ENCODE assay signal across 5 cellular contexts in the genomic region with DNA sequence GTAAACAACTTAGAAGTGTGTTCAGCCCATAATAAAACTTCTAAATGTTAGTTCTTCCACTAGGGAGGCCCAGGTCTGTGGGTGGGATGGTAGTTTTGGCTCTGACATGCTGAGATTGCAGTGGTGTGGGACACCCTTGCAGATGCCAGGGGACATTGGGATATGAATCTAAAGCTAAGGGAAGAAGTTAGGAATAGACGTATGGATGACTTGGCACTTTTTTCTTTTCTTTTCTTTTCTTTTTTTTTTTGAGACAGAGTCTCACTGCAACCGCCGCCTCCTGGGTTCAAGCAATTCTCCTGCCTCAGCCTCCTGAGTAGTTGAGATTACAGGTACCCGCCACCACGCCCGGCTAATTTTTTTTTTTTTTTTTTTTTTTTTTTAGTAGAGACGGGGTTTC. TPM values are rescaled to one million over a fixed set of nuclear protein-coding genes. Genes with fewer than 3 reads are reported as not detected.
DNase-seq lines count a peak whose midpoint lies in the region; ATAC-seq, FAIRE-seq and TF ChIP-seq lines count a peak whose summit lies in the region.
"Not testable (repeated sequence)": the region's sequence is repeated elsewhere in the genome, so short reads cannot be mapped to it uniquely, and the experiment has no call there.

No MANE protein-coding gene starts in this region.

- H2AFZ ChIP-seq in HCT116 (ENCODE audit: low read depth, low read length, poor library complexity, severe bottlenecking) = peak overlapping the region; percentile 32
- 0 out of 2 replicates have a peak overlapping the region, but pooled peaks have one; percentile 12 for H2AFZ ChIP-seq in K562 (ENCODE audit: low read depth, low read length)
- not testable (repeated sequence) for H2AFZ ChIP-seq in mesenchymal stem cell (ENCODE audit: low read depth, low read length)

- peak overlapping the region in 2 of 3 donors; percentile 33 to 72 for H3K27ac Mint-ChIP-seq in CD4-positive, CD25-positive, alpha-beta regulatory T cell
- H3K27ac Mint-ChIP-seq in activated T-cell treated with anti-CD3 and anti-CD28 coated beads, Interleukin-2, amount 50 U/mL, for 24 hours = peak overlapping the region; percentile 44

- H3K27ac ChIP-seq in CD4-positive, CD25-positive, alpha-beta regulatory T cell (ENCODE audit: insufficient read depth, low read length, poor library complexity, severe bottlenecking); HCT116 (ENCODE audit: low read depth, low read length); K562 (ENCODE audit: extremely low read depth, low read depth, low read length); mesenchymal stem cell (ENCODE audit: low read length, poor library complexity, severe bottlenecking): not testable (repeated sequence)

- not testable (repeated sequence) for H3K4ac ChIP-seq in mesenchymal stem cell (ENCODE audit: low read depth in 1 of 2, low read length in 2 of 2)

- H3K14ac ChIP-seq in mesenchymal stem cell (ENCODE audit: low read length in 2 of 2) = not testable (repeated sequence)

- H3K79me1 ChIP-seq in mesenchymal stem cell (replicated peaks; ENCODE audit: low read length, poor library complexity, severe bottlenecking) = not testable (repeated sequence)

- not testable (repeated sequence) for H4K20me1 ChIP-seq in HCT116 (ENCODE audit: insufficient read depth); K562 (replicated peaks; ENCODE audit: control insufficient read depth, insufficient read depth, low read length)

- RAD21 ChIA-PET in HCT116 (lab: Charles Lee; ENCODE audit: low non-redundant PET in 1 of 2, low total read pairs in 2 of 2, uncharacterized antibody in 2 of 2, unreplicated experiment in 2 of 2) = not testable (repeated sequence)

- not testable (repeated sequence) for H3K9me3 Mint-ChIP-seq in CD4-positive, CD25-positive, alpha-beta regulatory T cell; activated T-cell treated with anti-CD3 and anti-CD28 coated beads, Interleukin-2, amount 50 U/mL, for 24 hours

- not testable (repeated sequence) for H3K9me1 ChIP-seq in K562 (ENCODE audit: control insufficient read depth, insufficient read depth, low read length)

- not testable (repeated sequence) for H3K4me1 Mint-ChIP-seq in CD4-positive, CD25-positive, alpha-beta regulatory T cell
- H3K4me1 Mint-ChIP-seq in activated T-cell treated with anti-CD3 and anti-CD28 coated beads, Interleukin-2, amount 50 U/mL, for 24 hours (ENCODE audit: low read depth) = peaks cover 14% of the 10 kb centered on the region

- intact Hi-C loops in HCT116 (cut with micrococcal nuclease) = loop anchor here (10.0 kb wide), 2 partner anchors 192 to 412 kb away; a partner anchor contains a TSS
- intact Hi-C loops in K562 (cut with micrococcal nuclease) = not testable (repeated sequence)

- 0% methylated on average over 1 of the region's 7 CpGs for WGBS in K562 (ENCODE audit: insufficient coverage, low coverage, missing lambda C conversion rate)
- 100% methylated on average over 5 of the region's 7 CpGs for WGBS in mesenchymal stem cell

- H3K9me2 ChIP-seq in HCT116 (ENCODE audit: insufficient read depth) = not testable (repeated sequence)

- not testable (repeated sequence) for H3K18ac ChIP-seq in mesenchymal stem cell (ENCODE audit: low read depth in 1 of 2, low read length in 2 of 2)

- H3K4me3 Mint-ChIP-seq in CD4-positive, CD25-positive, alpha-beta regulatory T cell; activated T-cell treated with anti-CD3 and anti-CD28 coated beads, Interleukin-2, amount 50 U/mL, for 24 hours: not testable (repeated sequence)

- not testable (repeated sequence) for TF ChIP-seq CTCF in HCT116 (IDR thresholded peaks at IDR 0.05 in 2 of 3, conservative IDR thresholded peaks at IDR 0.05 in 1 of 3; ENCODE audit: borderline replicate concordance in 1 of 3, insufficient read depth in 1 of 3, low read depth in 2 of 3, low read length in 2 of 3); K562 (IDR thresholded peaks at IDR 0.05 in 2 of 3, conservative IDR thresholded peaks at IDR 0.05 in 1 of 3; ENCODE audit: insufficient read depth in 2 of 3, low read depth in 1 of 3, low read length in 3 of 3)

- not testable (repeated sequence) for BruUV-seq in HCT116 (replicated peaks; lab: Mats Ljungman, UMichigan); K562 (replicated peaks; lab: Mats Ljungman, UMichigan)

- not testable (repeated sequence) for H3K9me3 ChIP-seq in CD4-positive, CD25-positive, alpha-beta regulatory T cell (ENCODE audit: control insufficient read depth in 2 of 2, low read length in 2 of 2); HCT116 (ENCODE audit: control insufficient read depth in 1 of 2, insufficient read depth in 1 of 2, low read depth in 1 of 2, low read length in 2 of 2); K562 (replicated peaks; ENCODE audit: control insufficient read depth, insufficient read depth, low read depth, low read length); mesenchymal stem cell (ENCODE audit: control insufficient read depth, low read length)

- ATAC-seq in CD4-positive, CD25-positive, alpha-beta regulatory T cell (ENCODE audit: low read depth in 2 of 2); HCT116; K562: not testable (repeated sequence)

- H3K4me1 ChIP-seq in CD4-positive, CD25-positive, alpha-beta regulatory T cell (ENCODE audit: control insufficient read depth, insufficient read depth, low read length, poor library complexity, severe bottlenecking); HCT116 (ENCODE audit: control insufficient read depth in 1 of 2, insufficient read depth in 2 of 2, low read length in 2 of 2); K562 (replicated peaks in 1 of 2; ENCODE audit: control insufficient read depth in 2 of 2, insufficient read depth in 2 of 2, low read length in 2 of 2); mesenchymal stem cell (ENCODE audit: control insufficient read depth, insufficient read depth, low read depth, low read length): not testable (repeated sequence)

- in situ Hi-C loops in K562 (cut with MboI) = not testable (repeated sequence)

- not testable (repeated sequence) for H3K27me3 Mint-ChIP-seq in CD4-positive, CD25-positive, alpha-beta regulatory T cell; activated T-cell treated with anti-CD3 and anti-CD28 coated beads, Interleukin-2, amount 50 U/mL, for 24 hours

- POLR2A ChIA-PET in HCT116 (lab: Charles Lee) = not testable (repeated sequence)
- POLR2A ChIA-PET in K562 (lab: Yijun Ruan, JAX) = interaction anchor here (0.6 to 1.8 kb wide), 5 partner anchors 10 to 201 kb away, joined by 3 to 6 read pairs (median 3); a partner anchor contains a TSS

- H3K27me3 ChIP-seq in CD4-positive, CD25-positive, alpha-beta regulatory T cell (ENCODE audit: control insufficient read depth, insufficient read depth, low read length); HCT116 (ENCODE audit: insufficient read depth, low read length); K562 (ENCODE audit: control insufficient read depth in 2 of 2, insufficient read depth in 2 of 2, low read length in 2 of 2); mesenchymal stem cell (ENCODE audit: control insufficient read depth in 1 of 2, insufficient read depth in 1 of 2, low read length in 2 of 2): not testable (repeated sequence)

- H2BK12ac ChIP-seq in mesenchymal stem cell (ENCODE audit: low read length in 2 of 2) = not testable (repeated sequence)

- H3K36me3 Mint-ChIP-seq in CD4-positive, CD25-positive, alpha-beta regulatory T cell; activated T-cell treated with anti-CD3 and anti-CD28 coated beads, Interleukin-2, amount 50 U/mL, for 24 hours (ENCODE audit: low read depth): not testable (repeated sequence)

- H3K4me2 ChIP-seq in HCT116 (ENCODE audit: low read length); K562 (ENCODE audit: insufficient read depth, low read length); mesenchymal stem cell (ENCODE audit: low read length, poor library complexity, severe bottlenecking): not testable (repeated sequence)

- DNase-seq in CD4-positive, CD25-positive, alpha-beta regulatory T cell; HCT116 (ENCODE audit: low read depth, low spot score); activated T-cell treated with anti-CD3 and anti-CD28 coated beads, Interleukin-2, amount 50 U/mL, for 24 hours; K562 (ENCODE audit: extremely low read depth in 1 of 4, low spot score in 3 of 4); mesenchymal stem cell: not testable (repeated sequence)

- not testable (repeated sequence) for H4K8ac ChIP-seq in mesenchymal stem cell (ENCODE audit: low read length)

- not testable (repeated sequence) for H3K4me3 ChIP-seq in CD4-positive, CD25-positive, alpha-beta regulatory T cell (ENCODE audit: low read depth, low read length); HCT116 (replicated peaks in 1 of 2; ENCODE audit: low read depth in 1 of 2, low read length in 2 of 2); K562; mesenchymal stem cell (ENCODE audit: insufficient read depth in 1 of 2, low read depth in 1 of 2, low read length in 2 of 2)

- not testable (repeated sequence) for H2AK5ac ChIP-seq in mesenchymal stem cell (ENCODE audit: low read length, severe bottlenecking)

- not testable (repeated sequence) for TF ChIP-seq EP300 in K562 (IDR thresholded peaks at IDR 0.05; ENCODE audit: low read length)

- CTCF ChIA-PET in HCT116 (lab: Charles Lee); K562 (lab: Yijun Ruan, JAX; ENCODE audit: low intra/inter-chr PET ratio): not testable (repeated sequence)

- H4K91ac ChIP-seq in mesenchymal stem cell (ENCODE audit: low read length) = not testable (repeated sequence)

- H2BK5ac ChIP-seq in mesenchymal stem cell (ENCODE audit: low read depth, low read length, poor library complexity, severe bottlenecking) = not testable (repeated sequence)

- FAIRE-seq in K562 (lab: Jason Lieb, UNC) = not testable (repeated sequence)

- not testable (repeated sequence) for H3K23ac ChIP-seq in mesenchymal stem cell (ENCODE audit: low read length in 2 of 2)

- H2BK15ac ChIP-seq in mesenchymal stem cell (ENCODE audit: low read depth, poor library complexity, severe bottlenecking) = not testable (repeated sequence)

- not testable (repeated sequence) for TF ChIP-seq POLR2A in HCT116 (IDR thresholded peaks at IDR 0.05; ENCODE audit: borderline replicate concordance, extremely low read depth, insufficient read depth, insufficient read length); K562 (conservative IDR thresholded peaks at IDR 0.05)

- not testable (repeated sequence) for H3K79me2 ChIP-seq in HCT116 (ENCODE audit: insufficient read depth, low read length); K562 (ENCODE audit: control insufficient read depth, insufficient read depth, low read length)

- TF ChIP-seq RAD21 in HCT116 (IDR thresholded peaks at IDR 0.05; ENCODE audit: low read depth); K562 (CRISPR knock-in tag; conservative IDR thresholded peaks at IDR 0.05 in 1 of 2, IDR thresholded peaks at IDR 0.05 in 1 of 2): not testable (repeated sequence)

- H3K36me3 ChIP-seq in CD4-positive, CD25-positive, alpha-beta regulatory T cell (ENCODE audit: control insufficient read depth, insufficient read depth, low read length); HCT116 (ENCODE audit: control insufficient read depth in 1 of 2, insufficient read depth in 2 of 2, low read length in 2 of 2); K562 (ENCODE audit: control insufficient read depth, insufficient read depth, low read length); mesenchymal stem cell (ENCODE audit: control insufficient read depth in 1 of 2, insufficient read depth in 2 of 2, low read depth in 1 of 2, low read length in 2 of 2): not testable (repeated sequence)

- not testable (repeated sequence) for H3K9ac ChIP-seq in HCT116 (ENCODE audit: low read length); K562 (ENCODE audit: insufficient read depth in 1 of 2, low read depth in 2 of 2, low read length in 2 of 2)
- H3K9ac ChIP-seq in mesenchymal stem cell (ENCODE audit: low read length) = peak overlapping the region; percentile 14

- H2BK120ac ChIP-seq in mesenchymal stem cell (ENCODE audit: low read depth, low read length) = not testable (repeated sequence)

RNA-seq across cellular contexts. Expression of a gene that starts 31.7 kb away (rescaled TPM):
- total RNA-seq in CD4-positive, CD25-positive, alpha-beta regulatory T cell = 376 TPM
- 1,000 to 10,000 TPM; 1,002 to 1,224 (median 1,189) TPM for polyA plus RNA-seq in CD4-positive, CD25-positive, alpha-beta regulatory T cell
- 510 TPM for total RNA-seq in HCT116 (2021; ENCODE audit: unreplicated experiment)
- polyA plus RNA-seq in HCT116 (2012) = 410 and 465 TPM in 2 replicates
- 401 and 445 TPM in 2 replicates for total RNA-seq in K562 (2011; cell fraction: chromatin; rRNA removed; ENCODE audit: low replicate concordance)
- 407 and 460 TPM in 2 replicates for total RNA-seq in K562 (2011; cell fraction: nucleolus; rRNA removed)
- 608 and 797 TPM in 2 replicates for total RNA-seq in K562 (2011; cell fraction: nucleoplasm; rRNA removed)
- total RNA-seq in K562 (2014; rRNA removed) = 147 and 188 TPM in 2 replicates
- 268 and 290 TPM in 2 replicates for total RNA-seq in K562 (2014; rRNA removed; fragmentation: Illumina TruSeq; extraction: Trizol)
- total RNA-seq in K562 (2015; rRNA removed; fragmentation: Illumina TruSeq; extraction: Trizol) = 247 and 254 TPM in 2 replicates
- 322 and 355 TPM in 2 replicates for total RNA-seq in K562 (2021)
- 357 and 403 TPM in 2 replicates for polyA plus RNA-seq in K562 (2011; rRNA removed)
- polyA plus RNA-seq in K562 (2011; cell fraction: cytosol; rRNA removed) = 276 and 434 TPM in 2 replicates
- 186 and 273 TPM in 2 replicates for polyA plus RNA-seq in K562 (2011; cell fraction: nucleus; rRNA removed)
- polyA plus RNA-seq in K562 (2012) = 452 and 476 TPM in 2 replicates
- polyA plus RNA-seq in K562 (2014; fragmentation: Illumina TruSeq; extraction: Trizol) = 325 and 352 TPM in 2 replicates
- 1,000 to 10,000 TPM; 1,205 to 1,288 TPM for polyA plus RNA-seq in K562 (2014; fragmentation: Nextera tagmentation; extraction: Ambion mirVana)
- polyA plus RNA-seq in K562 (2014; rRNA removed) = 197 and 209 TPM in 2 replicates
- 220 and 237 TPM in 2 replicates for polyA minus RNA-seq in K562 (2011; rRNA and poly(A)+ RNA removed)
- polyA minus RNA-seq in K562 (2011; cell fraction: cytosol; rRNA and poly(A)+ RNA removed) = 91.4 and 130 TPM in 2 replicates
- polyA minus RNA-seq in K562 (2011; cell fraction: nucleus; rRNA and poly(A)+ RNA removed) = 50.4 and 88.6 TPM in 2 replicates
- 439 TPM for polyA plus RNA-seq in mesenchymal stem cell (2013, experiment 1 of 2)
- polyA plus RNA-seq in mesenchymal stem cell (2013, experiment 2 of 2) = 459 TPM

RNA-seq across cellular contexts. Expression of a gene that starts 55.1 kb away (rescaled TPM):
- 7.8 TPM for total RNA-seq in CD4-positive, CD25-positive, alpha-beta regulatory T cell
- under 1 TPM; 0.18 to 0.91 (median 0.56) TPM for polyA plus RNA-seq in CD4-positive, CD25-positive, alpha-beta regulatory T cell
- 12.1 TPM for total RNA-seq in HCT116 (2021; ENCODE audit: unreplicated experiment)
- polyA plus RNA-seq in HCT116 (2012) = 5.1 and 6.6 TPM in 2 replicates
- total RNA-seq in K562 (2011; cell fraction: chromatin; rRNA removed; ENCODE audit: low replicate concordance) = 15.1 and 38.6 TPM in 2 replicates
- 21.6 and 25.2 TPM in 2 replicates for total RNA-seq in K562 (2011; cell fraction: nucleolus; rRNA removed)
- 21.0 and 24.7 TPM in 2 replicates for total RNA-seq in K562 (2011; cell fraction: nucleoplasm; rRNA removed)
- 7.3 and 9.4 TPM in 2 replicates for total RNA-seq in K562 (2014; rRNA removed)
- total RNA-seq in K562 (2014; rRNA removed; fragmentation: Illumina TruSeq; extraction: Trizol) = 1.4 and 2.1 TPM in 2 replicates
- total RNA-seq in K562 (2015; rRNA removed; fragmentation: Illumina TruSeq; extraction: Trizol) = 4.7 and 4.9 TPM in 2 replicates
- 13.4 and 14.4 TPM in 2 replicates for total RNA-seq in K562 (2021)
- polyA plus RNA-seq in K562 (2011; rRNA removed) = 1.7 and 3.6 TPM in 2 replicates
- 2.0 and 3.8 TPM in 2 replicates for polyA plus RNA-seq in K562 (2011; cell fraction: cytosol; rRNA removed)
- 7.3 and 13.2 TPM in 2 replicates for polyA plus RNA-seq in K562 (2011; cell fraction: nucleus; rRNA removed)
- 6.2 and 8.4 TPM in 2 replicates for polyA plus RNA-seq in K562 (2012)
- 3.7 and 7.7 TPM in 2 replicates for polyA plus RNA-seq in K562 (2014; fragmentation: Illumina TruSeq; extraction: Trizol)
- under 1 TPM; 0.01 to 0.04 TPM for polyA plus RNA-seq in K562 (2014; fragmentation: Nextera tagmentation; extraction: Ambion mirVana)
- 4.8 and 6.3 TPM in 2 replicates for polyA plus RNA-seq in K562 (2014; rRNA removed)
- 5.1 and 5.7 TPM in 2 replicates for polyA minus RNA-seq in K562 (2011; rRNA and poly(A)+ RNA removed)
- polyA minus RNA-seq in K562 (2011; cell fraction: cytosol; rRNA and poly(A)+ RNA removed) = 5.6 and 7.4 TPM in 2 replicates
- polyA minus RNA-seq in K562 (2011; cell fraction: nucleus; rRNA and poly(A)+ RNA removed) = 8.1 and 10.1 TPM in 2 replicates
- polyA plus RNA-seq in mesenchymal stem cell (2013, experiment 1 of 2) = 23.5 TPM
- 22.0 TPM for polyA plus RNA-seq in mesenchymal stem cell (2013, experiment 2 of 2)
